In the genomic region with DNA sequence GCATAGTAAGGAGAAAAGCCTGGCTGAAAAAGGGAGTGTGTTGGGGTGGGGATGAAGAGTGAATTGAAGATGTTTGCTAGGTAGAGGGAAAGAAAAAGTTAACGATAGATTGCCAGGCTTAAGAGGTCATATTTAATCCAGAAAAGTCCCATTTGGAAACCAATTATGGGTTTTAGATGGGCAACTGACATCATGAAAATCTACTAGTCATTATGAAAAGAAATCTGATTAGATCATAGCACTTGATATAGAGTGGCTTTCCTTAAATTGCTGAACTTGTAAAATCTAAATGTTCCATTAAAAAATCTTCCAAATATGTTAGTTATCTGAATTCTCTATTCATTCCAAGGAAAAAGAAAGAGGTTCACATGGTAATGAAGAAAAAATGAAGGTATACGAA, we compare ENCODE assay signal across 18 cellular contexts. TPM values are rescaled to one million over a fixed set of nuclear protein-coding genes. Genes with fewer than 3 reads are reported as not detected.
DNase-seq lines count a peak whose midpoint lies in the region; ATAC-seq and TF ChIP-seq lines count a peak whose summit lies in the region.
"Had no signal": no experiment of that assay in that cellular context is flagged by ENCODE, and none has a peak within 500 bp of the region (broad histone marks: within the 10 kb centered on the region; RNA-seq: fewer than 3 reads in every experiment).

No MANE protein-coding gene starts in this region.

- H3F3A ChIP-seq in GM23338 (replicated peaks; ENCODE audit: low read depth), result no peaks in the 10 kb centered on the region

- no peak overlapping the region for H2AFZ ChIP-seq in GM23338
- H2AFZ ChIP-seq: PC-9 had no signal

- H3K4me2 ChIP-seq in GM23338, result no peak overlapping the region
- H3K4me2 ChIP-seq: BLaER1 treated with 17β-estradiol and CSF1 and Interleukin-3, amounts not matched to agents 10 nM and 100 nM; PC-9 had no signal

- CTCF ChIA-PET in activated naive CD4-positive, alpha-beta T cell treated with anti-CD3 and anti-CD28 coated beads, Interleukin-2, amount 10 ng/mL, durations not matched to agents 7 days and 5 days (lab: Charles Lee), result interaction anchor here (1.0 to 3.0 kb wide), 4 partner anchors 27 to 59 kb away, joined by 3 to 14 read pairs (median 6); no protein-coding TSS in a partner anchor

- H3K4me1 ChIP-seq in GM23338 (ENCODE audit: insufficient read depth), result no peaks in the 10 kb centered on the region
- H3K4me1 ChIP-seq: BLaER1 treated with 17β-estradiol and CSF1 and Interleukin-3, amounts not matched to agents 10 nM and 100 nM had no signal

- H3K9me2 ChIP-seq in GM23338 (ENCODE audit: insufficient read depth), result peaks cover 9% of the 10 kb centered on the region; the same call in 1 of the 2 replicates

- no peak overlapping the region for H3K4me3 ChIP-seq in GM23338
- H3K4me3 ChIP-seq: BLaER1 treated with 17β-estradiol and CSF1 and Interleukin-3, amounts not matched to agents 10 nM and 100 nM; MG63; PC-9 had no signal

- peak overlapping the region; percentile 70 for H3K27ac Mint-ChIP-seq in activated naive CD4-positive, alpha-beta T cell treated with anti-CD3 and anti-CD28 coated beads, Interleukin-2, amount 10 ng/mL, durations not matched to agents 7 days and 5 days
- H3K27ac Mint-ChIP-seq in activated T-helper 2 cell treated with anti-CD3 and anti-CD28 coated beads, Interferon-gamma antibody, Interleukin-2, Interleukin-4, amounts not matched to agents 10 μg/mL and 5 μg/mL and 100 μg/mL, durations not matched to agents 14 hours and 24 hours and 36 hours, result peak overlapping the region; percentile 91
- peak overlapping the region; percentile 12 to 94 for H3K27ac Mint-ChIP-seq in stimulated activated naive CD8-positive, alpha-beta T cell treated with anti-CD3 and anti-CD28 coated beads, Interleukin-15, amount 100 ng/mL, for 72 hours
- no peak overlapping the region for H3K27ac Mint-ChIP-seq in GM23338

- H3K27me3 Mint-ChIP-seq in activated naive CD4-positive, alpha-beta T cell treated with anti-CD3 and anti-CD28 coated beads, Interleukin-2, amount 10 ng/mL, durations not matched to agents 7 days and 5 days, result no peaks in the 10 kb centered on the region
- H3K27me3 Mint-ChIP-seq in activated T-helper 2 cell treated with anti-CD3 and anti-CD28 coated beads, Interferon-gamma antibody, Interleukin-2, Interleukin-4, amounts not matched to agents 10 μg/mL and 5 μg/mL and 100 μg/mL, durations not matched to agents 14 hours and 24 hours and 36 hours (ENCODE audit: low read depth), result no peaks in the 10 kb centered on the region
- peaks cover 13% of the 10 kb centered on the region for H3K27me3 Mint-ChIP-seq in stimulated activated naive CD8-positive, alpha-beta T cell treated with anti-CD3 and anti-CD28 coated beads, Interleukin-15, amount 100 ng/mL, for 72 hours
- H3K27me3 Mint-ChIP-seq in GM23338 (ENCODE audit: insufficient read depth, low read depth, poor library complexity), result no peaks in the 10 kb centered on the region

- intact Hi-C loops in activated T-helper 2 cell treated with anti-CD3 and anti-CD28 coated beads, Interferon-gamma antibody, Interleukin-2, Interleukin-4, amounts not matched to agents 10 μg/mL and 5 μg/mL and 100 μg/mL, durations not matched to agents 14 hours and 24 hours and 36 hours (cut with micrococcal nuclease), result loop anchor here (5.0 kb wide), 1 partner anchor 76 kb away; no protein-coding TSS in a partner anchor

- H3K4me3 Mint-ChIP-seq in activated naive CD4-positive, alpha-beta T cell treated with anti-CD3 and anti-CD28 coated beads, Interleukin-2, amount 10 ng/mL, durations not matched to agents 7 days and 5 days, result no peak overlapping the region
- H3K4me3 Mint-ChIP-seq in activated T-helper 2 cell treated with anti-CD3 and anti-CD28 coated beads, Interferon-gamma antibody, Interleukin-2, Interleukin-4, amounts not matched to agents 10 μg/mL and 5 μg/mL and 100 μg/mL, durations not matched to agents 14 hours and 24 hours and 36 hours (ENCODE audit: low read depth), result peak overlapping the region; percentile 11
- peak overlapping the region in 1 of 2 donors; percentile 72 for H3K4me3 Mint-ChIP-seq in stimulated activated naive CD8-positive, alpha-beta T cell treated with anti-CD3 and anti-CD28 coated beads, Interleukin-15, amount 100 ng/mL, for 72 hours
- no peak overlapping the region for H3K4me3 Mint-ChIP-seq in GM23338

- ATAC-seq in activated CD4-positive, CD25-positive, alpha-beta regulatory T cell treated with anti-CD3 and anti-CD28 coated beads, Interleukin-2, amount 50 U/mL, for 24 hours, result peak; percentile 20 to 25
- peak; percentile 61 for ATAC-seq in stimulated activated naive CD8-positive, alpha-beta T cell treated with anti-CD3 and anti-CD28 coated beads, Interleukin-15, amount 100 ng/mL, for 72 hours
- ATAC-seq in GM23338, result no peak

- TF ChIP-seq CTCF in GM23338 (conservative IDR thresholded peaks at IDR 0.05; ENCODE audit: low read depth in 2 of 2), result no peak

- H3K27ac ChIP-seq in GM23338 (ENCODE audit: low read depth) (no peak overlapping the region), substantia nigra (ENCODE audit: low read depth, low read length, poor library complexity, severe bottlenecking) (no peak overlapping the region)
- H3K27ac ChIP-seq: BLaER1 treated with 17β-estradiol and CSF1 and Interleukin-3, amounts not matched to agents 10 nM and 100 nM; PC-9 had no signal

- H3K36me3 Mint-ChIP-seq in activated naive CD4-positive, alpha-beta T cell treated with anti-CD3 and anti-CD28 coated beads, Interleukin-2, amount 10 ng/mL, durations not matched to agents 7 days and 5 days, result peaks cover 7% of the 10 kb centered on the region
- H3K36me3 Mint-ChIP-seq in activated T-helper 2 cell treated with anti-CD3 and anti-CD28 coated beads, Interferon-gamma antibody, Interleukin-2, Interleukin-4, amounts not matched to agents 10 μg/mL and 5 μg/mL and 100 μg/mL, durations not matched to agents 14 hours and 24 hours and 36 hours (ENCODE audit: low read depth), result peaks cover 20% of the 10 kb centered on the region
- H3K36me3 Mint-ChIP-seq in GM23338 (ENCODE audit: low read depth), result no peaks in the 10 kb centered on the region

- H3K79me2 ChIP-seq in GM23338 (replicated peaks; ENCODE audit: insufficient read depth), result no peaks in the 10 kb centered on the region

- H3K4me1 Mint-ChIP-seq in activated naive CD4-positive, alpha-beta T cell treated with anti-CD3 and anti-CD28 coated beads, Interleukin-2, amount 10 ng/mL, durations not matched to agents 7 days and 5 days, result peaks cover 38% of the 10 kb centered on the region
- H3K4me1 Mint-ChIP-seq in activated T-helper 2 cell treated with anti-CD3 and anti-CD28 coated beads, Interferon-gamma antibody, Interleukin-2, Interleukin-4, amounts not matched to agents 10 μg/mL and 5 μg/mL and 100 μg/mL, durations not matched to agents 14 hours and 24 hours and 36 hours (ENCODE audit: low read depth), result peaks cover 51% of the 10 kb centered on the region
- H3K4me1 Mint-ChIP-seq in stimulated activated naive CD8-positive, alpha-beta T cell treated with anti-CD3 and anti-CD28 coated beads, Interleukin-15, amount 100 ng/mL, for 72 hours, result peaks cover 35% of the 10 kb centered on the region
- no peaks in the 10 kb centered on the region; the same call in 2 of the 3 replicates for H3K4me1 Mint-ChIP-seq in GM23338

- H4K20me1 ChIP-seq in GM23338 (replicated peaks; ENCODE audit: insufficient read depth), result no peaks in the 10 kb centered on the region
- H4K20me1 ChIP-seq: BLaER1 treated with 17β-estradiol and CSF1 and Interleukin-3, amounts not matched to agents 10 nM and 100 nM had no signal

- H3K27me3 ChIP-seq in GM23338 (ENCODE audit: insufficient read depth), result no peaks in the 10 kb centered on the region
- H3K27me3 ChIP-seq: BLaER1 treated with 17β-estradiol and CSF1 and Interleukin-3, amounts not matched to agents 10 nM and 100 nM; MG63 had no signal

- no peak for DNase-seq in activated CD4-positive, CD25-positive, alpha-beta regulatory T cell treated with anti-CD3 and anti-CD28 coated beads, Interleukin-2, amount 50 U/mL, for 72 hours
- no peak for DNase-seq in activated naive CD4-positive, alpha-beta T cell treated with anti-CD3 and anti-CD28 coated beads, Interleukin-2, amount 10 ng/mL, durations not matched to agents 7 days and 5 days
- DNase-seq in activated naive CD4-positive, alpha-beta T cell treated with anti-CD3 and anti-CD28 coated beads, Interleukin-2, amount 50 U/mL, for 16 hours, result no peak
- no peak for DNase-seq in activated T-helper 2 cell treated with anti-CD3 and anti-CD28 coated beads, Interferon-gamma antibody, Interleukin-2, Interleukin-4, amounts not matched to agents 10 μg/mL and 5 μg/mL and 100 μg/mL, durations not matched to agents 14 hours and 24 hours and 36 hours (ENCODE audit: low spot score)
- DNase-seq in stimulated activated naive CD8-positive, alpha-beta T cell treated with anti-CD3 and anti-CD28 coated beads, Interleukin-15, amount 100 ng/mL, for 72 hours, result no peak
- DNase-seq in GM23338 (ENCODE audit: low spot score) (no peak), substantia nigra (lab: John Stamatoyannopoulos, UW) (no peak)
- DNase-seq: 8988T, H7, MG63, NCI-H1105 treated with DMSO at 0.1 percent for 48 hours, NCI-H187 treated with DMSO at 0.1 percent for 48 hours, NCI-H2171, NCI-H446 treated with DMSO at 0.1 percent for 48 hours, NCI-H748 treated with DMSO at 0.1 percent for 48 hours had no signal

- H3K36me3 ChIP-seq in GM23338 (ENCODE audit: insufficient read depth), result no peaks in the 10 kb centered on the region
- H3K36me3 ChIP-seq: BLaER1 treated with 17β-estradiol and CSF1 and Interleukin-3, amounts not matched to agents 10 nM and 100 nM; MG63 had no signal

- peaks cover 8% of the 10 kb centered on the region for H3K9me3 Mint-ChIP-seq in activated naive CD4-positive, alpha-beta T cell treated with anti-CD3 and anti-CD28 coated beads, Interleukin-2, amount 10 ng/mL, durations not matched to agents 7 days and 5 days
- peaks cover 12% of the 10 kb centered on the region for H3K9me3 Mint-ChIP-seq in activated T-helper 2 cell treated with anti-CD3 and anti-CD28 coated beads, Interferon-gamma antibody, Interleukin-2, Interleukin-4, amounts not matched to agents 10 μg/mL and 5 μg/mL and 100 μg/mL, durations not matched to agents 14 hours and 24 hours and 36 hours
- peaks cover 4 to 15% of the 10 kb centered on the region in 2 donors for H3K9me3 Mint-ChIP-seq in stimulated activated naive CD8-positive, alpha-beta T cell treated with anti-CD3 and anti-CD28 coated beads, Interleukin-15, amount 100 ng/mL, for 72 hours
- H3K9me3 Mint-ChIP-seq in GM23338, result peaks cover 2% of the 10 kb centered on the region; the same call in 1 of the 3 replicates

TF ChIP-seq in GM23338, 12 proteins besides CTCF, POLR2A, EP300 and RAD21 (continues in another document):
- TF ChIP-seq JUNB (IDR thresholded peaks at IDR 0.05; ENCODE audit: unreplicated experiment) (no peak), ZNF114 (CRISPR knock-in tag; IDR thresholded peaks at IDR 0.05) (no peak), STAT1 (IDR thresholded peaks at IDR 0.05; ENCODE audit: unreplicated experiment) (no peak)

RNA-seq across cellular contexts. Expression of a gene that starts 37.5 kb away (rescaled TPM):
- total RNA-seq in activated T-helper 2 cell treated with anti-CD3 and anti-CD28 coated beads, Interferon-gamma antibody, Interleukin-2, Interleukin-4, amounts not matched to agents 10 μg/mL and 5 μg/mL and 100 μg/mL, durations not matched to agents 14 hours and 24 hours and 36 hours, result 14.5 TPM in 2 replicates
- not detected in 2 replicates for total RNA-seq in GM23338 (2014; rRNA removed; shearing (Covaris generic))
- not detected in 2 replicates for polyA plus RNA-seq in GM23338 (2016; fragmentation: Nextera tagmentation; extraction: Ambion mirVana)
- total RNA-seq: H7, PC-9 had no signal

Comparison
In these comparisons a context has a peak if more than half of its experiments do, and no peak if none do; other contexts are left out.
1. RNA of a gene that starts 37.5 kb away (total RNA-seq): 14.5 TPM in activated T-helper 2 cell treated with anti-CD3 and anti-CD28 coated beads, Interferon-gamma antibody, Interleukin-2, Interleukin-4, amounts not matched to agents 10 μg/mL and 5 μg/mL and 100 μg/mL, durations not matched to agents 14 hours and 24 hours and 36 hours; not detected in GM23338; every median in the first group is over 10 times any median in the second.